ENCODE assay signal across 1 cellular context in the genomic region with DNA sequence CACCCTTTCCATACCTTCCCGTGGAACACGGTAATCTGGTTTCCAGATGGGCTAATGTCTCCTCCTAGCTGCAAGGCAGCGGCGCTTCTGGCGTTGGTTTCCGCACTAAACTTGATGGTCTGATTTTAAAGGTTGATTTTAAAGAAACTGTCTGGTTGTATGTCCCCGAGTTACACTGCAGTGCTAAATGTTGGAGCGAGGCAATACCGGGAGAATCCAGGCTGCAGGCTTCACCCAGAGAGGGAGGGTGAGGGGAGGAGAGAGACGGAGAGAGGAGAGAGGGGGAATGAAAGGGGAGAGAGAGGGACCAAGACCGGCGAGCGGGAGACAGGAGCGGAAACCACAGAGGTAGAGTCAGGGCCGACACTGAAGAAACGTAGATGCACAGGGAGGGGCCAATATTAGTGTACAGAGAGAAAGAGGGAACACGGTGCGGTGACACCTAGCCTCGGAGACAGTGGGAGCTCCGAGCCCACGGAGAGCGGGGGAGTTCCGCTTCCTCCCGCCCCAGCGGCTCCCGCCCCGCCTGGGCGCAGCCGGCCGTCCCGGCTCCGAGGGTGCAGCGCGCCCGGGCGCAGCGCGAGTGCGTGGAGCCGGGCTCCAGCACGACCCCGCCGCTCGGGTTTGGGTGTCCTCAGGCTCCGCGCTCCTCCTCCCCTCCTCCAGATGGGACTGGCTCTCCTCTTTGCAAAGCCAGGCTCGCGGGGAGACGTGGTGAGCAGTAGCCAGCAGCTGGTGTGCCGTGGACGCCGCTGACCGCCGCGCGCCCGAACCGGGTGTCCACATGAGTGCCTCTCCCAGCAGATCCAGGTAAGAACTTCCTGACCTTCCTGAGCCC.
TF ChIP-seq lines count a peak whose summit lies in the region.

No MANE protein-coding gene starts in this region.

TF ChIP-seq in H1, 55 proteins besides CTCF, POLR2A, EP300 and RAD21:
- no peak for TF ChIP-seq CEBPB (IDR thresholded peaks at IDR 0.05; ENCODE audit: low read depth, low read length)
- no peak for TF ChIP-seq SIX5 (IDR thresholded peaks at IDR 0.05; ENCODE audit: low read depth, low read length)
- no peak for TF ChIP-seq TBP (IDR thresholded peaks at IDR 0.05; ENCODE audit: low read depth, low read length)
- TF ChIP-seq CBX5 (IDR thresholded peaks at IDR 0.05; ENCODE audit: low read depth, low read length): no peak
- TF ChIP-seq, protein P1, sequence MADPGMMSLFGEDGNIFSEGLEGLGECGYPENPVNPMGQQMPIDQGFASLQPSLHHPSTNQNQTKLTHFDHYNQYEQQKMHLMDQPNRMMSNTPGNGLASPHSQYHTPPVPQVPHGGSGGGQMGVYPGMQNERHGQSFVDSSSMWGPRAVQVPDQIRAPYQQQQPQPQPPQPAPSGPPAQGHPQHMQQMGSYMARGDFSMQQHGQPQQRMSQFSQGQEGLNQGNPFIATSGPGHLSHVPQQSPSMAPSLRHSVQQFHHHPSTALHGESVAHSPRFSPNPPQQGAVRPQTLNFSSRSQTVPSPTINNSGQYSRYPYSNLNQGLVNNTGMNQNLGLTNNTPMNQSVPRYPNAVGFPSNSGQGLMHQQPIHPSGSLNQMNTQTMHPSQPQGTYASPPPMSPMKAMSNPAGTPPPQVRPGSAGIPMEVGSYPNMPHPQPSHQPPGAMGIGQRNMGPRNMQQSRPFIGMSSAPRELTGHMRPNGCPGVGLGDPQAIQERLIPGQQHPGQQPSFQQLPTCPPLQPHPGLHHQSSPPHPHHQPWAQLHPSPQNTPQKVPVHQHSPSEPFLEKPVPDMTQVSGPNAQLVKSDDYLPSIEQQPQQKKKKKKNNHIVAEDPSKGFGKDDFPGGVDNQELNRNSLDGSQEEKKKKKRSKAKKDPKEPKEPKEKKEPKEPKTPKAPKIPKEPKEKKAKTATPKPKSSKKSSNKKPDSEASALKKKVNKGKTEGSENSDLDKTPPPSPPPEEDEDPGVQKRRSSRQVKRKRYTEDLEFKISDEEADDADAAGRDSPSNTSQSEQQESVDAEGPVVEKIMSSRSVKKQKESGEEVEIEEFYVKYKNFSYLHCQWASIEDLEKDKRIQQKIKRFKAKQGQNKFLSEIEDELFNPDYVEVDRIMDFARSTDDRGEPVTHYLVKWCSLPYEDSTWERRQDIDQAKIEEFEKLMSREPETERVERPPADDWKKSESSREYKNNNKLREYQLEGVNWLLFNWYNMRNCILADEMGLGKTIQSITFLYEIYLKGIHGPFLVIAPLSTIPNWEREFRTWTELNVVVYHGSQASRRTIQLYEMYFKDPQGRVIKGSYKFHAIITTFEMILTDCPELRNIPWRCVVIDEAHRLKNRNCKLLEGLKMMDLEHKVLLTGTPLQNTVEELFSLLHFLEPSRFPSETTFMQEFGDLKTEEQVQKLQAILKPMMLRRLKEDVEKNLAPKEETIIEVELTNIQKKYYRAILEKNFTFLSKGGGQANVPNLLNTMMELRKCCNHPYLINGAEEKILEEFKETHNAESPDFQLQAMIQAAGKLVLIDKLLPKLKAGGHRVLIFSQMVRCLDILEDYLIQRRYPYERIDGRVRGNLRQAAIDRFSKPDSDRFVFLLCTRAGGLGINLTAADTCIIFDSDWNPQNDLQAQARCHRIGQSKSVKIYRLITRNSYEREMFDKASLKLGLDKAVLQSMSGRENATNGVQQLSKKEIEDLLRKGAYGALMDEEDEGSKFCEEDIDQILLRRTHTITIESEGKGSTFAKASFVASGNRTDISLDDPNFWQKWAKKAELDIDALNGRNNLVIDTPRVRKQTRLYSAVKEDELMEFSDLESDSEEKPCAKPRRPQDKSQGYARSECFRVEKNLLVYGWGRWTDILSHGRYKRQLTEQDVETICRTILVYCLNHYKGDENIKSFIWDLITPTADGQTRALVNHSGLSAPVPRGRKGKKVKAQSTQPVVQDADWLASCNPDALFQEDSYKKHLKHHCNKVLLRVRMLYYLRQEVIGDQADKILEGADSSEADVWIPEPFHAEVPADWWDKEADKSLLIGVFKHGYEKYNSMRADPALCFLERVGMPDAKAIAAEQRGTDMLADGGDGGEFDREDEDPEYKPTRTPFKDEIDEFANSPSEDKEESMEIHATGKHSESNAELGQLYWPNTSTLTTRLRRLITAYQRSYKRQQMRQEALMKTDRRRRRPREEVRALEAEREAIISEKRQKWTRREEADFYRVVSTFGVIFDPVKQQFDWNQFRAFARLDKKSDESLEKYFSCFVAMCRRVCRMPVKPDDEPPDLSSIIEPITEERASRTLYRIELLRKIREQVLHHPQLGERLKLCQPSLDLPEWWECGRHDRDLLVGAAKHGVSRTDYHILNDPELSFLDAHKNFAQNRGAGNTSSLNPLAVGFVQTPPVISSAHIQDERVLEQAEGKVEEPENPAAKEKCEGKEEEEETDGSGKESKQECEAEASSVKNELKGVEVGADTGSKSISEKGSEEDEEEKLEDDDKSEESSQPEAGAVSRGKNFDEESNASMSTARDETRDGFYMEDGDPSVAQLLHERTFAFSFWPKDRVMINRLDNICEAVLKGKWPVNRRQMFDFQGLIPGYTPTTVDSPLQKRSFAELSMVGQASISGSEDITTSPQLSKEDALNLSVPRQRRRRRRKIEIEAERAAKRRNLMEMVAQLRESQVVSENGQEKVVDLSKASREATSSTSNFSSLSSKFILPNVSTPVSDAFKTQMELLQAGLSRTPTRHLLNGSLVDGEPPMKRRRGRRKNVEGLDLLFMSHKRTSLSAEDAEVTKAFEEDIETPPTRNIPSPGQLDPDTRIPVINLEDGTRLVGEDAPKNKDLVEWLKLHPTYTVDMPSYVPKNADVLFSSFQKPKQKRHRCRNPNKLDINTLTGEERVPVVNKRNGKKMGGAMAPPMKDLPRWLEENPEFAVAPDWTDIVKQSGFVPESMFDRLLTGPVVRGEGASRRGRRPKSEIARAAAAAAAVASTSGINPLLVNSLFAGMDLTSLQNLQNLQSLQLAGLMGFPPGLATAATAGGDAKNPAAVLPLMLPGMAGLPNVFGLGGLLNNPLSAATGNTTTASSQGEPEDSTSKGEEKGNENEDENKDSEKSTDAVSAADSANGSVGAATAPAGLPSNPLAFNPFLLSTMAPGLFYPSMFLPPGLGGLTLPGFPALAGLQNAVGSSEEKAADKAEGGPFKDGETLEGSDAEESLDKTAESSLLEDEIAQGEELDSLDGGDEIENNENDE (IDR thresholded peaks at IDR 0.05; ENCODE audit: insufficient replicate concordance, low read length): no peak
- TF ChIP-seq SP1 (IDR thresholded peaks at IDR 0.05; ENCODE audit: low read depth, low read length): no peak
- peak; percentile 89 for TF ChIP-seq SUZ12 (IDR thresholded peaks at IDR 0.05; ENCODE audit: low read length)
- TF ChIP-seq, protein P2, sequence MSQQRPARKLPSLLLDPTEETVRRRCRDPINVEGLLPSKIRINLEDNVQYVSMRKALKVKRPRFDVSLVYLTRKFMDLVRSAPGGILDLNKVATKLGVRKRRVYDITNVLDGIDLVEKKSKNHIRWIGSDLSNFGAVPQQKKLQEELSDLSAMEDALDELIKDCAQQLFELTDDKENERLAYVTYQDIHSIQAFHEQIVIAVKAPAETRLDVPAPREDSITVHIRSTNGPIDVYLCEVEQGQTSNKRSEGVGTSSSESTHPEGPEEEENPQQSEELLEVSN (IDR thresholded peaks at IDR 0.05): no peak
- no peak for TF ChIP-seq YY1 (IDR thresholded peaks at IDR 0.05; ENCODE audit: low read depth, low read length)
- no peak for TF ChIP-seq SAP30 (IDR thresholded peaks at IDR 0.05; ENCODE audit: insufficient read depth, insufficient replicate concordance, low read length)
- no peak for TF ChIP-seq GTF2F1 (IDR thresholded peaks at IDR 0.05; ENCODE audit: borderline replicate concordance, low read depth, low read length)
- peak; percentile 87 for TF ChIP-seq EZH2 (IDR thresholded peaks at IDR 0.05; ENCODE audit: low read depth, low read length, severe bottlenecking)
- TF ChIP-seq KDM1A (IDR thresholded peaks at IDR 0.05; ENCODE audit: borderline replicate concordance, low read length): no peak
- TF ChIP-seq HDAC2 (IDR thresholded peaks at IDR 0.05; ENCODE audit: borderline replicate concordance in 1 of 2, low read depth in 2 of 2, low read length in 2 of 2): 0 out of 4 replicates have a peak, but pooled peaks of 1 of the 2 experiments have one; percentile 3
- TF ChIP-seq CBX8 (IDR thresholded peaks at IDR 0.05; ENCODE audit: borderline replicate concordance, low read depth, low read length): no peak
- TF ChIP-seq ASH2L (IDR thresholded peaks at IDR 0.05; ENCODE audit: low read length): peak; percentile 95
- peak; percentile 4 for TF ChIP-seq BACH1 (IDR thresholded peaks at IDR 0.05; ENCODE audit: low read length)
- peak; percentile 23; the same call in 1 of the 2 replicates for TF ChIP-seq PHF8 (conservative IDR thresholded peaks at IDR 0.05; ENCODE audit: low read depth, low read length)
- peak; percentile 84 for TF ChIP-seq KDM4A (IDR thresholded peaks at IDR 0.05; ENCODE audit: low read depth, low read length, severe bottlenecking)
- TF ChIP-seq RBBP5 (IDR thresholded peaks at IDR 0.05; ENCODE audit: borderline replicate concordance, low read depth, low read length): peak; percentile 38
- TF ChIP-seq JUN (IDR thresholded peaks at IDR 0.05; ENCODE audit: low read depth, low read length): no peak
